ENCODE assay signal across 24 cellular contexts in the genomic region with DNA sequence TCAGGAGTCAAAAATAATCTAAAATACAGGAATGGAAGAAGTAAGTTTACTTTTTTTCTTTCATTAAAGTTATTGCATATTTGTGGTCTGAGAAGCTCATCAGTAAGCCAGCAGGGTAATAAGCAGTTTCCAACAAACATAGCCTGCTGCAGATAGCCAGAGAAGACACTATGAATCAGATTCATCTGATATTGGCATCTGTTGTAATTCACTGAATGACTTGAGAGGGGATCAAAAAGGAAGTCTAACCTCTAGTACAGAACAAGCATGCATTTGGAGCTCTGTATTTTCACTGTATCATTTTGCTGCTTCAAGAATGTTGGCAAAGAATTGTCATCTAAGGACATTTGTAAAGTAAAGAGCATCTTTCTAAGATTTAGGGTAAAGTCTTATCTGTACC. TPM values are rescaled to one million over a fixed set of nuclear protein-coding genes. Genes with fewer than 3 reads are reported as not detected.
DNase-seq lines count a peak whose midpoint lies in the region; ATAC-seq and TF ChIP-seq lines count a peak whose summit lies in the region.
"Had no signal": no experiment of that assay in that cellular context is flagged by ENCODE, and none has a peak within 500 bp of the region (broad histone marks: within the 10 kb centered on the region; RNA-seq: fewer than 3 reads in every experiment).

No MANE protein-coding gene starts in this region.

- peak overlapping the region; percentile 4 for H3K27ac Mint-ChIP-seq in activated CD8-positive, alpha-beta memory T cell treated with anti-CD3 and anti-CD28 coated beads, Interleukin-2, amount 10 ng/mL, durations not matched to agents 7 days and 5 days
- H3K27ac Mint-ChIP-seq in GM23338 (no peak overlapping the region), nephron progenitor cell (peak overlapping the region; percentile 30)
- H3K27ac Mint-ChIP-seq: CD14-positive monocyte; CD8-positive, alpha-beta memory T cell had no signal

- H3K36me3 ChIP-seq in GM23338 (ENCODE audit: insufficient read depth) = no peaks in the 10 kb centered on the region
- H3K36me3 ChIP-seq: BE2C, BLaER1 had no signal

- H3K27me3 ChIP-seq in GM23338 (ENCODE audit: insufficient read depth) = no peaks in the 10 kb centered on the region
- H3K27me3 ChIP-seq: BE2C, BLaER1 had no signal

- no peak overlapping the region for H3K4me3 ChIP-seq in GM23338
- H3K4me3 ChIP-seq: BLaER1, GM12878 had no signal

- no peaks in the 10 kb centered on the region for H4K20me1 ChIP-seq in GM23338 (replicated peaks; ENCODE audit: insufficient read depth)
- H4K20me1 ChIP-seq: BLaER1 had no signal

- H3K27ac ChIP-seq in GM23338 (ENCODE audit: low read depth) = no peak overlapping the region
- H3K27ac ChIP-seq: BLaER1 had no signal

- ATAC-seq in activated CD8-positive, alpha-beta memory T cell treated with anti-CD3 and anti-CD28 coated beads, Interleukin-2, amount 10 ng/mL, durations not matched to agents 7 days and 5 days = peak; percentile 30
- no peak for ATAC-seq in GM23338
- ATAC-seq in GM18873 (IDR thresholded peaks at IDR 0.05; ENCODE audit: low FRiP score, unreplicated experiment) = no peak
- ATAC-seq in HG02840 (IDR thresholded peaks at IDR 0.05; ENCODE audit: low FRiP score, unreplicated experiment) = no peak
- ATAC-seq: GM12878 had no signal

- H3K4me1 Mint-ChIP-seq in activated CD8-positive, alpha-beta memory T cell treated with anti-CD3 and anti-CD28 coated beads, Interleukin-2, amount 10 ng/mL, durations not matched to agents 7 days and 5 days = peaks cover 40% of the 10 kb centered on the region
- no peaks in the 10 kb centered on the region for H3K4me1 Mint-ChIP-seq in GM23338
- H3K4me1 Mint-ChIP-seq in nephron progenitor cell = no peaks in the 10 kb centered on the region
- H3K4me1 Mint-ChIP-seq: CD14-positive monocyte had no signal

- 0 out of 2 replicates have a peak overlapping the region, but pooled peaks have one; percentile 19 for H2AFZ ChIP-seq in GM23338

- no peaks in the 10 kb centered on the region for H3K4me1 ChIP-seq in GM23338 (ENCODE audit: insufficient read depth)
- H3K4me1 ChIP-seq: BE2C, BLaER1 had no signal

- no peaks in the 10 kb centered on the region for H3K79me2 ChIP-seq in GM23338 (replicated peaks; ENCODE audit: insufficient read depth)

- no peak overlapping the region for H3K4me2 ChIP-seq in GM23338
- H3K4me2 ChIP-seq: BLaER1 had no signal

- peaks cover 2% of the 10 kb centered on the region for H3K27me3 Mint-ChIP-seq in activated CD8-positive, alpha-beta memory T cell treated with anti-CD3 and anti-CD28 coated beads, Interleukin-2, amount 10 ng/mL, durations not matched to agents 7 days and 5 days
- no peaks in the 10 kb centered on the region for H3K27me3 Mint-ChIP-seq in GM23338 (ENCODE audit: insufficient read depth, low read depth, poor library complexity)
- peaks cover 3% of the 10 kb centered on the region for H3K27me3 Mint-ChIP-seq in nephron progenitor cell (ENCODE audit: low read depth, poor library complexity)
- H3K27me3 Mint-ChIP-seq: CD4-positive, alpha-beta memory T cell; CD4-positive, CD25-positive, alpha-beta regulatory T cell had no signal

- TF ChIP-seq CTCF in GM23338 (conservative IDR thresholded peaks at IDR 0.05; ENCODE audit: low read depth in 2 of 2) (no peak), nephron progenitor cell (IDR thresholded peaks at IDR 0.05) (no peak)

- CTCF ChIA-PET in activated CD8-positive, alpha-beta memory T cell treated with anti-CD3 and anti-CD28 coated beads, Interleukin-2, amount 10 ng/mL, durations not matched to agents 7 days and 5 days (lab: Charles Lee) = interaction anchor here (0.8 to 2.5 kb wide), 5 partner anchors 9 to 454 kb away, joined by 3 to 7 read pairs (median 3); no protein-coding TSS in a partner anchor

- no peaks in the 10 kb centered on the region for H3K9me3 Mint-ChIP-seq in activated CD8-positive, alpha-beta memory T cell treated with anti-CD3 and anti-CD28 coated beads, Interleukin-2, amount 10 ng/mL, durations not matched to agents 7 days and 5 days (ENCODE audit: low read depth)
- H3K9me3 Mint-ChIP-seq in GM23338 (no peaks in the 10 kb centered on the region), nephron progenitor cell (no peaks in the 10 kb centered on the region)
- H3K9me3 Mint-ChIP-seq: CD14-positive monocyte; CD8-positive, alpha-beta memory T cell had no signal

- H3K4me3 Mint-ChIP-seq in activated CD8-positive, alpha-beta memory T cell treated with anti-CD3 and anti-CD28 coated beads, Interleukin-2, amount 10 ng/mL, durations not matched to agents 7 days and 5 days = no peak overlapping the region
- H3K4me3 Mint-ChIP-seq in GM23338 (no peak overlapping the region), nephron progenitor cell (no peak overlapping the region)
- H3K4me3 Mint-ChIP-seq: CD14-positive monocyte; CD4-positive, alpha-beta memory T cell; CD4-positive, CD25-positive, alpha-beta regulatory T cell; CD8-positive, alpha-beta memory T cell had no signal

- no peaks in the 10 kb centered on the region for H3F3A ChIP-seq in GM23338 (replicated peaks; ENCODE audit: low read depth)

- H3K9me2 ChIP-seq in GM23338 (ENCODE audit: insufficient read depth) = no peaks in the 10 kb centered on the region

- H3K36me3 Mint-ChIP-seq in activated CD8-positive, alpha-beta memory T cell treated with anti-CD3 and anti-CD28 coated beads, Interleukin-2, amount 10 ng/mL, durations not matched to agents 7 days and 5 days = peaks cover 2% of the 10 kb centered on the region
- H3K36me3 Mint-ChIP-seq in GM23338 (ENCODE audit: low read depth) = no peaks in the 10 kb centered on the region
- no peaks in the 10 kb centered on the region for H3K36me3 Mint-ChIP-seq in nephron progenitor cell (ENCODE audit: low read depth)
- H3K36me3 Mint-ChIP-seq: CD14-positive monocyte; CD4-positive, alpha-beta memory T cell; CD4-positive, CD25-positive, alpha-beta regulatory T cell; CD8-positive, alpha-beta memory T cell had no signal

- no peak for DNase-seq in activated CD8-positive, alpha-beta memory T cell treated with anti-CD3 and anti-CD28 coated beads, Interleukin-2, amount 10 ng/mL, durations not matched to agents 7 days and 5 days
- no peak for DNase-seq in activated CD8-positive, alpha-beta memory T cell treated with anti-CD3 and anti-CD28 coated beads, Interleukin-2, amount 50 U/mL, for 48 hours
- DNase-seq in GM23338 (ENCODE audit: low spot score) (no peak), nephron progenitor cell (no peak)
- DNase-seq: 8988T; ACHN; BE2C; C1 segment of cervical spinal cord; CD4-positive, alpha-beta memory T cell; CD4-positive, CD25-positive, alpha-beta regulatory T cell; CD8-positive, alpha-beta memory T cell; COR-L47; DMS 273 treated with DMSO at 0.1 percent for 48 hours; DMS153; DMS53; DMS79; DND-41; EL; GDM1 had no signal

TF ChIP-seq in GM23338, 12 proteins besides CTCF, POLR2A, EP300 and RAD21:
- TF ChIP-seq ZNF331 (CRISPR knock-in tag; IDR thresholded peaks at IDR 0.05; ENCODE audit: low read depth) = no peak
- TF ChIP-seq CREB1 (CRISPR knock-in tag; IDR thresholded peaks at IDR 0.05; ENCODE audit: low read depth) = no peak

RNA-seq across cellular contexts. Expression of a gene that starts 53.8 kb away (rescaled TPM):
- 10 to 100 TPM; 18.1 to 18.2 TPM for total RNA-seq in activated CD8-positive, alpha-beta memory T cell treated with anti-CD3 and anti-CD28 coated beads, Interleukin-2, amount 10 ng/mL, durations not matched to agents 7 days and 5 days
- total RNA-seq in GM23338 (2014; rRNA removed; shearing (Covaris generic)) = 9.0 and 13.3 TPM in 2 replicates
- 8.8 and 9.9 TPM in 2 replicates for polyA plus RNA-seq in GM23338 (2016; fragmentation: Nextera tagmentation; extraction: Ambion mirVana)
